In genomic region chr4:55033296-55033695, GRCh38 we compare ENCODE assay signal across 1 cellular context.
TF ChIP-seq lines count a peak whose summit lies in the region.

No MANE protein-coding gene starts in this region.

TF ChIP-seq in GM23338, 12 proteins besides CTCF, POLR2A, EP300 and RAD21:
- TF ChIP-seq JUNB (IDR thresholded peaks at IDR 0.05; ENCODE audit: unreplicated experiment) (no peak), STAT1 (IDR thresholded peaks at IDR 0.05; ENCODE audit: unreplicated experiment) (no peak), NANOG (IDR thresholded peaks at IDR 0.05; ENCODE audit: borderline replicate concordance) (no peak), CREB1 (CRISPR knock-in tag; IDR thresholded peaks at IDR 0.05; ENCODE audit: low read depth) (no peak), EZH2phosphoT487 (IDR thresholded peaks at IDR 0.05; ENCODE audit: unreplicated experiment) (no peak), POLR2AphosphoS5 (IDR thresholded peaks at IDR 0.05; ENCODE audit: low read depth) (no peak), ZNF114 (CRISPR knock-in tag; IDR thresholded peaks at IDR 0.05) (no peak), EZH2 (IDR thresholded peaks at IDR 0.05; ENCODE audit: low read depth, unreplicated experiment) (no peak), ZNF331 (CRISPR knock-in tag; IDR thresholded peaks at IDR 0.05; ENCODE audit: low read depth) (no peak)
- TF ChIP-seq, protein P1, sequence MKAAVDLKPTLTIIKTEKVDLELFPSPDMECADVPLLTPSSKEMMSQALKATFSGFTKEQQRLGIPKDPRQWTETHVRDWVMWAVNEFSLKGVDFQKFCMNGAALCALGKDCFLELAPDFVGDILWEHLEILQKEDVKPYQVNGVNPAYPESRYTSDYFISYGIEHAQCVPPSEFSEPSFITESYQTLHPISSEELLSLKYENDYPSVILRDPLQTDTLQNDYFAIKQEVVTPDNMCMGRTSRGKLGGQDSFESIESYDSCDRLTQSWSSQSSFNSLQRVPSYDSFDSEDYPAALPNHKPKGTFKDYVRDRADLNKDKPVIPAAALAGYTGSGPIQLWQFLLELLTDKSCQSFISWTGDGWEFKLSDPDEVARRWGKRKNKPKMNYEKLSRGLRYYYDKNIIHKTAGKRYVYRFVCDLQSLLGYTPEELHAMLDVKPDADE (IDR thresholded peaks at IDR 0.05) = no peak
- TF ChIP-seq, protein P2, sequence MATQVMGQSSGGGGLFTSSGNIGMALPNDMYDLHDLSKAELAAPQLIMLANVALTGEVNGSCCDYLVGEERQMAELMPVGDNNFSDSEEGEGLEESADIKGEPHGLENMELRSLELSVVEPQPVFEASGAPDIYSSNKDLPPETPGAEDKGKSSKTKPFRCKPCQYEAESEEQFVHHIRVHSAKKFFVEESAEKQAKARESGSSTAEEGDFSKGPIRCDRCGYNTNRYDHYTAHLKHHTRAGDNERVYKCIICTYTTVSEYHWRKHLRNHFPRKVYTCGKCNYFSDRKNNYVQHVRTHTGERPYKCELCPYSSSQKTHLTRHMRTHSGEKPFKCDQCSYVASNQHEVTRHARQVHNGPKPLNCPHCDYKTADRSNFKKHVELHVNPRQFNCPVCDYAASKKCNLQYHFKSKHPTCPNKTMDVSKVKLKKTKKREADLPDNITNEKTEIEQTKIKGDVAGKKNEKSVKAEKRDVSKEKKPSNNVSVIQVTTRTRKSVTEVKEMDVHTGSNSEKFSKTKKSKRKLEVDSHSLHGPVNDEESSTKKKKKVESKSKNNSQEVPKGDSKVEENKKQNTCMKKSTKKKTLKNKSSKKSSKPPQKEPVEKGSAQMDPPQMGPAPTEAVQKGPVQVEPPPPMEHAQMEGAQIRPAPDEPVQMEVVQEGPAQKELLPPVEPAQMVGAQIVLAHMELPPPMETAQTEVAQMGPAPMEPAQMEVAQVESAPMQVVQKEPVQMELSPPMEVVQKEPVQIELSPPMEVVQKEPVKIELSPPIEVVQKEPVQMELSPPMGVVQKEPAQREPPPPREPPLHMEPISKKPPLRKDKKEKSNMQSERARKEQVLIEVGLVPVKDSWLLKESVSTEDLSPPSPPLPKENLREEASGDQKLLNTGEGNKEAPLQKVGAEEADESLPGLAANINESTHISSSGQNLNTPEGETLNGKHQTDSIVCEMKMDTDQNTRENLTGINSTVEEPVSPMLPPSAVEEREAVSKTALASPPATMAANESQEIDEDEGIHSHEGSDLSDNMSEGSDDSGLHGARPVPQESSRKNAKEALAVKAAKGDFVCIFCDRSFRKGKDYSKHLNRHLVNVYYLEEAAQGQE (IDR thresholded peaks at IDR 0.05; ENCODE audit: unreplicated experiment) = no peak
- TF ChIP-seq, protein P3, sequence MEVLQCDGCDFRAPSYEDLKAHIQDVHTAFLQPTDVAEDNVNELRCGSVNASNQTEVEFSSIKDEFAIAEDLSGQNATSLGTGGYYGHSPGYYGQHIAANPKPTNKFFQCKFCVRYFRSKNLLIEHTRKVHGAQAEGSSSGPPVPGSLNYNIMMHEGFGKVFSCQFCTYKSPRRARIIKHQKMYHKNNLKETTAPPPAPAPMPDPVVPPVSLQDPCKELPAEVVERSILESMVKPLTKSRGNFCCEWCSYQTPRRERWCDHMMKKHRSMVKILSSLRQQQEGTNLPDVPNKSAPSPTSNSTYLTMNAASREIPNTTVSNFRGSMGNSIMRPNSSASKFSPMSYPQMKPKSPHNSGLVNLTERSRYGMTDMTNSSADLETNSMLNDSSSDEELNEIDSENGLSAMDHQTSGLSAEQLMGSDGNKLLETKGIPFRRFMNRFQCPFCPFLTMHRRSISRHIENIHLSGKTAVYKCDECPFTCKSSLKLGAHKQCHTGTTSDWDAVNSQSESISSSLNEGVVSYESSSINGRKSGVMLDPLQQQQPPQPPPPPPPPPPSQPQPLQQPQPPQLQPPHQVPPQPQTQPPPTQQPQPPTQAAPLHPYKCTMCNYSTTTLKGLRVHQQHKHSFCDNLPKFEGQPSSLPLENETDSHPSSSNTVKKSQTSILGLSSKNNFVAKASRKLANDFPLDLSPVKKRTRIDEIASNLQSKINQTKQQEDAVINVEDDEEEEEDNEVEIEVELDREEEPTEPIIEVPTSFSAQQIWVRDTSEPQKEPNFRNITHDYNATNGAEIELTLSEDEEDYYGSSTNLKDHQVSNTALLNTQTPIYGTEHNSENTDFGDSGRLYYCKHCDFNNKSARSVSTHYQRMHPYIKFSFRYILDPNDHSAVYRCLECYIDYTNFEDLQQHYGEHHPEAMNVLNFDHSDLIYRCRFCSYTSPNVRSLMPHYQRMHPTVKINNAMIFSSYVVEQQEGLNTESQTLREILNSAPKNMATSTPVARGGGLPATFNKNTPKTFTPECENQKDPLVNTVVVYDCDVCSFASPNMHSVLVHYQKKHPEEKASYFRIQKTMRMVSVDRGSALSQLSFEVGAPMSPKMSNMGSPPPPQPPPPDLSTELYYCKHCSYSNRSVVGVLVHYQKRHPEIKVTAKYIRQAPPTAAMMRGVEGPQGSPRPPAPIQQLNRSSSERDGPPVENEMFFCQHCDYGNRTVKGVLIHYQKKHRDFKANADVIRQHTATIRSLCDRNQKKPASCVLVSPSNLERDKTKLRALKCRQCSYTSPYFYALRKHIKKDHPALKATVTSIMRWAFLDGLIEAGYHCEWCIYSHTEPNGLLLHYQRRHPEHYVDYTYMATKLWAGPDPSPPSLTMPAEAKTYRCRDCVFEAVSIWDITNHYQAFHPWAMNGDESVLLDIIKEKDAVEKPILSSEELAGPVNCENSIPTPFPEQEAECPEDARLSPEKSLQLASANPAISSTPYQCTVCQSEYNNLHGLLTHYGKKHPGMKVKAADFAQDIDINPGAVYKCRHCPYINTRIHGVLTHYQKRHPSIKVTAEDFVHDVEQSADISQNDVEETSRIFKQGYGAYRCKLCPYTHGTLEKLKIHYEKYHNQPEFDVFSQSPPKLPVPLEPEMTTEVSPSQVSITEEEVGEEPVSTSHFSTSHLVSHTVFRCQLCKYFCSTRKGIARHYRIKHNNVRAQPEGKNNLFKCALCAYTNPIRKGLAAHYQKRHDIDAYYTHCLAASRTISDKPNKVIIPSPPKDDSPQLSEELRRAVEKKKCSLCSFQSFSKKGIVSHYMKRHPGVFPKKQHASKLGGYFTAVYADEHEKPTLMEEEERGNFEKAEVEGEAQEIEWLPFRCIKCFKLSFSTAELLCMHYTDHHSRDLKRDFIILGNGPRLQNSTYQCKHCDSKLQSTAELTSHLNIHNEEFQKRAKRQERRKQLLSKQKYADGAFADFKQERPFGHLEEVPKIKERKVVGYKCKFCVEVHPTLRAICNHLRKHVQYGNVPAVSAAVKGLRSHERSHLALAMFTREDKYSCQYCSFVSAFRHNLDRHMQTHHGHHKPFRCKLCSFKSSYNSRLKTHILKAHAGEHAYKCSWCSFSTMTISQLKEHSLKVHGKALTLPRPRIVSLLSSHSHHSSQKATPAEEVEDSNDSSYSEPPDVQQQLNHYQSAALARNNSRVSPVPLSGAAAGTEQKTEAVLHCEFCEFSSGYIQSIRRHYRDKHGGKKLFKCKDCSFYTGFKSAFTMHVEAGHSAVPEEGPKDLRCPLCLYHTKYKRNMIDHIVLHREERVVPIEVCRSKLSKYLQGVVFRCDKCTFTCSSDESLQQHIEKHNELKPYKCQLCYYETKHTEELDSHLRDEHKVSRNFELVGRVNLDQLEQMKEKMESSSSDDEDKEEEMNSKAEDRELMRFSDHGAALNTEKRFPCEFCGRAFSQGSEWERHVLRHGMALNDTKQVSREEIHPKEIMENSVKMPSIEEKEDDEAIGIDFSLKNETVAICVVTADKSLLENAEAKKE (CRISPR knock-in tag; IDR thresholded peaks at IDR 0.05) = no peak
TF ChIP-seq in GM23338: peak in this region for 0.
